Comparison of ENCODE assay signal across 9 cellular contexts in genomic region chr4:168632246-168632832, GRCh38.
A peak's percentile ranks its signal among the peaks of the same experiment; 100 is the strongest.
DNase-seq lines count a peak whose midpoint lies in the region; ATAC-seq and TF ChIP-seq lines count a peak whose summit lies in the region.
"Had no signal": no experiment of that assay in that cellular context is flagged by ENCODE, and none has a peak within 500 bp of the region (broad histone marks: within the 10 kb centered on the region; RNA-seq: fewer than 3 reads in every experiment).

No MANE protein-coding gene starts in this region.

- peaks cover 6% of the 10 kb centered on the region for H3K36me3 Mint-ChIP-seq in Calu3 (ENCODE audit: insufficient read depth, unreplicated experiment)
- H3K36me3 Mint-ChIP-seq in T-helper 17 cell (ENCODE audit: low read depth): no peaks in the 10 kb centered on the region
- H3K36me3 Mint-ChIP-seq in glutamatergic neuron (ENCODE audit: unreplicated experiment): no peaks in the 10 kb centered on the region

- TF ChIP-seq CTCF in Calu3 (IDR thresholded peaks at IDR 0.05; ENCODE audit: unreplicated experiment) (no peak), glutamatergic neuron (IDR thresholded peaks at IDR 0.05; ENCODE audit: partially characterized antibody, unreplicated experiment) (no peak)

- no peaks in the 10 kb centered on the region for H3K9me3 Mint-ChIP-seq in Calu3 (ENCODE audit: low read depth, unreplicated experiment)
- H3K9me3 Mint-ChIP-seq in glutamatergic neuron (ENCODE audit: unreplicated experiment): no peaks in the 10 kb centered on the region

- no peaks in the 10 kb centered on the region for H3K9me3 ChIP-seq in T-helper 17 cell (ENCODE audit: control insufficient read depth, low read length, poor library complexity, severe bottlenecking)
- H3K9me3 ChIP-seq: adrenal gland had no signal

- H3K27me3 Mint-ChIP-seq in Calu3 (ENCODE audit: unreplicated experiment) (no peaks in the 10 kb centered on the region), T-helper 17 cell (peaks cover 85% of the 10 kb centered on the region), glutamatergic neuron (ENCODE audit: unreplicated experiment) (no peaks in the 10 kb centered on the region)

- intact Hi-C loops in Calu3 (cut with micrococcal nuclease; ENCODE audit: unreplicated experiment): loop anchor here (5.0 kb wide), 1 partner anchor 45 kb away; no protein-coding TSS in a partner anchor

- no peak for ATAC-seq in T-helper 17 cell

- H3K4me3 Mint-ChIP-seq in Calu3 (ENCODE audit: low read depth, unreplicated experiment): peak overlapping the region; percentile 83
- peak overlapping the region; percentile 45 for H3K4me3 Mint-ChIP-seq in T-helper 17 cell
- H3K4me3 Mint-ChIP-seq in glutamatergic neuron (ENCODE audit: unreplicated experiment): peak overlapping the region; percentile 91

- CTCF ChIA-PET in Calu3 (lab: Charles Lee): interaction anchor here (1.0 to 1.8 kb wide), 2 partner anchors 27 to 152 kb away, joined by 3 to 4 read pairs; no protein-coding TSS in a partner anchor

- DNase-seq in Calu3: no peak
- no peak for DNase-seq in T-helper 17 cell
- DNase-seq in glutamatergic neuron: no peak
- DNase-seq in pons (ENCODE audit: low spot score): peak; percentile 12
- DNase-seq in NCI-H526 treated with DMSO at 0.1 percent for 48 hours (lab: John Stamatoyannopoulos, UW): no peak
- DNase-seq in SW 1271 (lab: John Stamatoyannopoulos, UW): no peak
- no peak for DNase-seq in A172 (ENCODE audit: low spot score)
- no peak for DNase-seq in NCI-H510A treated with DMSO at 0.1 percent for 48 hours (lab: John Stamatoyannopoulos, UW)

- no TSS peak for BruUV-seq in Calu3 (replicated peaks; lab: Mats Ljungman, UMichigan)

- H3K4me1 Mint-ChIP-seq in Calu3 (ENCODE audit: low read depth, unreplicated experiment) (peaks cover 20% of the 10 kb centered on the region), T-helper 17 cell (peaks cover 3% of the 10 kb centered on the region), glutamatergic neuron (ENCODE audit: low read depth, unreplicated experiment) (peaks cover 23% of the 10 kb centered on the region)

- no peak overlapping the region for H3K27ac Mint-ChIP-seq in Calu3 (ENCODE audit: unreplicated experiment)
- H3K27ac Mint-ChIP-seq in T-helper 17 cell: no peak overlapping the region
- H3K27ac Mint-ChIP-seq in glutamatergic neuron (ENCODE audit: unreplicated experiment): no peak overlapping the region
